In the genomic region with DNA sequence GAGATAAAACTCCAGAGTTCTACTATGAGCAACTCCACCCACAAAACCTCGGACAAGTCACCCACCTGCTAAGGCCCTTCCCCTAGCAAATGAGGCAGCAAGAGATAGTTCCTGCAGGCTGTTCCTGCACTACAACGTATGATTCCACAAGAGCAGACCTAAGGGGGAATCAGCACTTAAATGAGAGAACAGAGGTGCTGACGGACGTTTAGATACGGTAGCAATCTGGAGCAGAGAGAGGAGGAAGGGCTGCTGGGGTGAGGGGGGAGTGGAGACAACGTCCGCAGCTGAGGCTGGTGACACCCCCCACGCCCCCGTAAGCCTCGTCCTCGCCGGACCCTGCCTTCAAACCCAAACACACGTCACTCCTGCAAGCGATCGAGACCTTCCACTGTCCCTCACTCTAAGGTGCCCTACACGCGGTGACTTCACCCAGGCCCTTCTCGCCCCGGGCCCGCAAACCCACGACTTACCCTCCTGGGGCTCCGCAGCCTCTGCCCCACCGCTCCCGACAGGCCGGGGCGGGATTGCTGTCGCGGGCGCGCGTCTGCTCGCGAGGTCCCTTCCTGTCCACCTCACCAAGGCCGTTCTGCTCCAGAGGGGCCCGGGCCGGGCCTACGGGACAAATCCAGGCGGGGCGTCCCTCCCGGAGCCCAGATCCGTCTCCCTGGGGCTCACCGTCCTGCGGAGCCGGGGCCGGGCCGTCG, we compare ENCODE assay signal across 8 cellular contexts. TPM values are rescaled to one million over a fixed set of nuclear protein-coding genes. Genes with fewer than 3 reads are reported as not detected.
DNase-seq lines count a peak whose midpoint lies in the region; ATAC-seq and TF ChIP-seq lines count a peak whose summit lies in the region.

No MANE protein-coding gene starts in this region.

- H3K4me1 ChIP-seq in iPS-18a (ENCODE audit: control insufficient read depth, low read depth, low read length): no peaks in the 10 kb centered on the region
- H3K4me1 ChIP-seq in smooth muscle cell (ENCODE audit: low read depth): peaks cover 12% of the 10 kb centered on the region

- in situ Hi-C loops in SK-MEL-5 (cut with HindIII; ENCODE audit: low pct_unique_long_range_greater_than_20kb, low sequenced_read_pairs): no loop called here

- ATAC-seq in GM18907 (IDR thresholded peaks at IDR 0.05; ENCODE audit: unreplicated experiment): peak; percentile 43
- peak; percentile 29 for ATAC-seq in HG03135 (IDR thresholded peaks at IDR 0.05; ENCODE audit: unreplicated experiment)

- H3K9ac ChIP-seq in iPS-18a (ENCODE audit: low read length): peak overlapping the region; percentile 75
- H3K9ac ChIP-seq in smooth muscle cell (ENCODE audit: low read depth): peak overlapping the region; percentile 96

- H3K27me3 ChIP-seq in iPS-18a (ENCODE audit: control insufficient read depth, insufficient read depth, low read length) (peaks cover 11% of the 10 kb centered on the region), smooth muscle cell (ENCODE audit: low read depth) (peaks cover 17% of the 10 kb centered on the region)

- peaks cover 51% of the 10 kb centered on the region for H3K79me2 ChIP-seq in smooth muscle cell (ENCODE audit: low read depth)

- WGBS in smooth muscle cell (ENCODE audit: low lambda C conversion rate): 2% methylated on average over 47 of the region's 47 CpGs

- peak overlapping the region; percentile 100 for H3K4me2 ChIP-seq in smooth muscle cell

- DNase-seq in AG08396 (ENCODE audit: low spot score): peak; percentile 60
- peak; percentile 34 for DNase-seq in SK-MEL-5 (ENCODE audit: low read depth, low spot score)
- peak; percentile 66 for DNase-seq in astrocyte of the hippocampus (ENCODE audit: low read depth, low spot score)
- peak; percentile 33 for DNase-seq in smooth muscle cell (lab: John Stamatoyannopoulos, UW; ENCODE audit: unreplicated experiment)
- DNase-seq in KG1 (lab: John Stamatoyannopoulos, UW): no peak

- no peak overlapping the region for H3K27ac ChIP-seq in iPS-18a (ENCODE audit: low read length)
- H3K27ac ChIP-seq in smooth muscle cell (ENCODE audit: low read depth): peak overlapping the region; percentile 74

- H3K9me3 ChIP-seq in iPS-18a (ENCODE audit: control insufficient read depth, low read depth, low read length) (no peaks in the 10 kb centered on the region), smooth muscle cell (replicated peaks; ENCODE audit: low read depth) (peaks cover 14% of the 10 kb centered on the region)

- peaks cover 12% of the 10 kb centered on the region for H3K36me3 ChIP-seq in iPS-18a (ENCODE audit: control insufficient read depth, low read depth, low read length)
- peaks cover 28% of the 10 kb centered on the region for H3K36me3 ChIP-seq in smooth muscle cell (ENCODE audit: low read depth)

- peaks cover 9% of the 10 kb centered on the region for H3F3A ChIP-seq in smooth muscle cell (ENCODE audit: low read depth)

- peak overlapping the region; percentile 100 for H2AFZ ChIP-seq in smooth muscle cell (ENCODE audit: low read depth)

- TF ChIP-seq CTCF in smooth muscle cell (IDR thresholded peaks at IDR 0.05; ENCODE audit: borderline replicate concordance, insufficient read depth, poor library complexity, severe bottlenecking): no peak

- peaks cover 21% of the 10 kb centered on the region for H4K20me1 ChIP-seq in smooth muscle cell (ENCODE audit: low read depth)

- H3K4me3 ChIP-seq in iPS-18a (ENCODE audit: low read length) (peak overlapping the region; percentile 88), smooth muscle cell (peak overlapping the region; percentile 84)

RNA-seq across cellular contexts. Expression of gene ZNF12, which starts 0.6 kb away (rescaled TPM):
- 44.9 and 56.1 TPM in 2 replicates for total RNA-seq in SK-MEL-5 (2014; rRNA removed; shearing (Covaris generic))
- 17.2 and 23.9 TPM in 2 replicates for polyA plus RNA-seq in SK-MEL-5 (2015; cell fraction: cytosol; rRNA removed)
- 98.1 and 101 TPM in 2 replicates for polyA plus RNA-seq in SK-MEL-5 (2015; cell fraction: nucleus; rRNA removed)
- 13.9 and 16.7 TPM in 2 replicates for total RNA-seq in smooth muscle cell
- polyA plus RNA-seq in smooth muscle cell: 8.7 and 13.0 TPM in 2 replicates

RNA-seq across cellular contexts. Expression of gene RSPH10B2, which starts 47.8 kb away (rescaled TPM):
- total RNA-seq in SK-MEL-5 (2014; rRNA removed; shearing (Covaris generic)): 0.11 and 0.34 TPM in 2 replicates
- 0.10 TPM in 1 of 2 replicates, not detected in the other for polyA plus RNA-seq in SK-MEL-5 (2015; cell fraction: cytosol; rRNA removed)
- 0.23 TPM in 1 of 2 replicates, not detected in the other for polyA plus RNA-seq in SK-MEL-5 (2015; cell fraction: nucleus; rRNA removed)
- 1.3 TPM in 1 of 2 replicates, not detected in the other for total RNA-seq in smooth muscle cell
- not detected in 2 replicates for polyA plus RNA-seq in smooth muscle cell
